8 cellular contexts compared by ENCODE assay signal in the genomic region with DNA sequence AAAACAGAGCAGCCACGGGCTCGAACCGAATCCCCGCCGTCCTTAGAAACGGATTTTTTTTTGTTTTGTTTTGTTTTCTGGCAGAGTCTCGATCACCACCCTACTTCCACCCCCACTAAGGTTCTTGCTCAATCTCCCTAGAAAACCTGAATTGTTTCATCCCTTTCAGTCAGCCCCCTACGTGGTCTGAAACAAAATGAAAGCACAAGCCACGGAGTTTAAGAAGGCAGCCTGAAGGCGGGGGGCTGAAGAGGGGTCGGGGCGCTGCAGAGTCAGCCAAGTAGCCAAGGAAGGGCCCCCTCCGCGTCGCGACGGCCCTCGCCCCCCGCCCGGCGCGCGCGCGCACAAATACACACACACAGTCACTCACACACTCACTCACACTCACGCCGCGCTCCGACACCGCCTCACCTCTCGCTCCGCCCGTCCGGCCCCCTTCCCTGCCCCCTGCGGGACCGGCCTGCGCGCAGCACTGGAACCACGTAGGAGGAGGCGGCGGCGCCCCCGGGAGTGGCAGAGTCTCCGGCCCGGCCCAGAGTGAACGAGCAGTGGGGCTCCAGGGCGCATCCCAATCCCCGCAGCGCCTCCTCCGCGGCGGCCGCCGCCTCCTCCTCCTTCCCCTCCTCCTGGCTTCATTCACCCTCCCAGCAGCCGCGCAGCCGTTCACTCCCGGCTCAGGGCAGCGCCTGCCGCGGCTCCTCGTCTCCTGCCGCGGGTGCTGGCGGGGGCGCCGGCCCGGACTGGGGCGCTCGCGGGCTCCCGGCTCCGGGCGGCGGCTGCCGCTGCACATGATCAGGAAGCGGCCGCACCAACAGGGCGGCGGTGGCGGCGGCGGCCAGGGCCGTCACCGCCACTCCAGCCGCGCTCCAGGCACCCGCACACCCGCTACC. TPM values are rescaled to one million over a fixed set of nuclear protein-coding genes. Genes with fewer than 3 reads are reported as not detected.
DNase-seq lines count a peak whose midpoint lies in the region; ATAC-seq and TF ChIP-seq lines count a peak whose summit lies in the region.

No MANE protein-coding gene starts in this region.

- H3K4me3 ChIP-seq in fibroblast of the aortic adventitia (ENCODE audit: low read depth, low read length) = peak overlapping the region; percentile 92

- DNase-seq in AML-193 (lab: John Stamatoyannopoulos, UW) = peak; percentile 71 to 75
- peak; percentile 54 for DNase-seq in GM19238 (ENCODE audit: insufficient read length, low spot score)
- DNase-seq in RPMI8226 = peak; percentile 80
- DNase-seq in activated effector memory CD4-positive, alpha-beta T cell treated with anti-CD3 and anti-CD28 coated beads, Interleukin-2, amount 50 U/mL, for 16 hours = peak; percentile 92
- peak; percentile 89 for DNase-seq in fibroblast of the aortic adventitia (ENCODE audit: low read depth)
- peak; percentile 83 for DNase-seq in nephron progenitor cell

- no peaks in the 10 kb centered on the region for H3K9me3 Mint-ChIP-seq in nephron progenitor cell
- no peaks in the 10 kb centered on the region for H3K9me3 Mint-ChIP-seq in stimulated activated naive CD8-positive, alpha-beta T cell treated with anti-CD3 and anti-CD28 coated beads, Interleukin-15, Interleukin-2, amounts not matched to agents 100 ng/mL and 50 ng/mL, for 24 hours

- no peak for TF ChIP-seq CTCF in fibroblast of the aortic adventitia (IDR thresholded peaks at IDR 0.05; ENCODE audit: insufficient read depth, low read length)
- TF ChIP-seq CTCF in nephron progenitor cell (IDR thresholded peaks at IDR 0.05) = no peak

- H3K4me1 Mint-ChIP-seq in nephron progenitor cell = peaks cover 46% of the 10 kb centered on the region
- H3K4me1 Mint-ChIP-seq in stimulated activated naive CD8-positive, alpha-beta T cell treated with anti-CD3 and anti-CD28 coated beads, Interleukin-15, Interleukin-2, amounts not matched to agents 100 ng/mL and 50 ng/mL, for 24 hours (ENCODE audit: low read depth) = peaks cover 72% of the 10 kb centered on the region

- H3K27me3 Mint-ChIP-seq in nephron progenitor cell (ENCODE audit: low read depth, poor library complexity) = peaks cover 22% of the 10 kb centered on the region
- H3K27me3 Mint-ChIP-seq in stimulated activated naive CD8-positive, alpha-beta T cell treated with anti-CD3 and anti-CD28 coated beads, Interleukin-15, Interleukin-2, amounts not matched to agents 100 ng/mL and 50 ng/mL, for 24 hours = no peaks in the 10 kb centered on the region

- no peaks in the 10 kb centered on the region for H3K36me3 Mint-ChIP-seq in nephron progenitor cell (ENCODE audit: low read depth)
- peaks cover 7% of the 10 kb centered on the region for H3K36me3 Mint-ChIP-seq in stimulated activated naive CD8-positive, alpha-beta T cell treated with anti-CD3 and anti-CD28 coated beads, Interleukin-15, Interleukin-2, amounts not matched to agents 100 ng/mL and 50 ng/mL, for 24 hours (ENCODE audit: low read depth)

- H3K4me3 Mint-ChIP-seq in nephron progenitor cell = peak overlapping the region; percentile 98
- H3K4me3 Mint-ChIP-seq in stimulated activated naive CD8-positive, alpha-beta T cell treated with anti-CD3 and anti-CD28 coated beads, Interleukin-15, Interleukin-2, amounts not matched to agents 100 ng/mL and 50 ng/mL, for 24 hours = peak overlapping the region; percentile 89

- H3K27ac Mint-ChIP-seq in nephron progenitor cell = peak overlapping the region; percentile 92
- H3K27ac Mint-ChIP-seq in stimulated activated naive CD8-positive, alpha-beta T cell treated with anti-CD3 and anti-CD28 coated beads, Interleukin-15, Interleukin-2, amounts not matched to agents 100 ng/mL and 50 ng/mL, for 24 hours = peak overlapping the region; percentile 82

- ATAC-seq in HG03520 (IDR thresholded peaks at IDR 0.05; ENCODE audit: unreplicated experiment) = peak; percentile 27

RNA-seq across cellular contexts. Expression of a gene that starts 1.4 kb away (rescaled TPM):
- 31.8 and 39.3 TPM in 2 replicates for total RNA-seq in fibroblast of the aortic adventitia (ENCODE audit: low replicate concordance)

Comparison
In these comparisons a context has a peak if more than half of its experiments do, and no peak if none do; other contexts are left out.
1. Peak in every context shown above with its lines: DNase-seq, ATAC-seq and H3K4me3 ChIP-seq.